ENCODE assay signal across 1 cellular context in genomic region chr18:23387265-23387664, GRCh38.
TF ChIP-seq lines count a peak whose summit lies in the region.

No MANE protein-coding gene starts in this region.

TF ChIP-seq in GM23338, 12 proteins besides CTCF, POLR2A, EP300 and RAD21 (continued from another document):
- TF ChIP-seq POLR2AphosphoS5 (IDR thresholded peaks at IDR 0.05; ENCODE audit: low read depth) (no peak), STAT1 (IDR thresholded peaks at IDR 0.05; ENCODE audit: unreplicated experiment) (no peak), ZNF114 (CRISPR knock-in tag; IDR thresholded peaks at IDR 0.05) (no peak), NANOG (IDR thresholded peaks at IDR 0.05; ENCODE audit: borderline replicate concordance) (no peak)
